In genomic region chr16:67594256-67594915, GRCh38 we compare ENCODE assay signal across 16 cellular contexts. TPM values are rescaled to one million over a fixed set of nuclear protein-coding genes. Genes with fewer than 3 reads are reported as not detected.
DNase-seq lines count a peak whose midpoint lies in the region; ATAC-seq, FAIRE-seq and TF ChIP-seq lines count a peak whose summit lies in the region.
"Had no signal": no experiment of that assay in that cellular context is flagged by ENCODE, and none has a peak within 500 bp of the region (broad histone marks: within the 10 kb centered on the region; RNA-seq: fewer than 3 reads in every experiment).

No MANE protein-coding gene starts in this region.

- no peaks in the 10 kb centered on the region for H3K9me1 ChIP-seq in keratinocyte (ENCODE audit: control insufficient read depth, extremely low read depth, insufficient read depth, low read length)

- peak overlapping the region; percentile 61 for H3K27ac Mint-ChIP-seq in activated naive CD8-positive, alpha-beta T cell
- no peak overlapping the region for H3K27ac Mint-ChIP-seq in activated naive CD8-positive, alpha-beta T cell treated with anti-CD3 and anti-CD28 coated beads for 36 hours
- H3K27ac Mint-ChIP-seq in activated naive CD8-positive, alpha-beta T cell treated with anti-CD3 and anti-CD28 coated beads, Interleukin-2, amount 50 U/mL, for 24 hours, result peak overlapping the region; percentile 44
- peak overlapping the region; percentile 48 for H3K27ac Mint-ChIP-seq in type B pancreatic cell

- no peaks in the 10 kb centered on the region for H3K36me3 Mint-ChIP-seq in activated naive CD8-positive, alpha-beta T cell
- H3K36me3 Mint-ChIP-seq in activated naive CD8-positive, alpha-beta T cell treated with anti-CD3 and anti-CD28 coated beads for 36 hours, result peaks cover 8% of the 10 kb centered on the region
- peaks cover 10% of the 10 kb centered on the region for H3K36me3 Mint-ChIP-seq in activated naive CD8-positive, alpha-beta T cell treated with anti-CD3 and anti-CD28 coated beads, Interleukin-2, amount 50 U/mL, for 24 hours (ENCODE audit: low read depth)
- H3K36me3 Mint-ChIP-seq in type B pancreatic cell, result peaks cover 22% of the 10 kb centered on the region

- peaks cover 61% of the 10 kb centered on the region for H3K79me2 ChIP-seq in keratinocyte (ENCODE audit: control insufficient read depth, insufficient read depth, low read length)

- H4K20me1 ChIP-seq in keratinocyte (ENCODE audit: control insufficient read depth, extremely low read depth, insufficient read depth, low read length), result no peaks in the 10 kb centered on the region

- no peaks in the 10 kb centered on the region for H3K9me3 Mint-ChIP-seq in activated naive CD8-positive, alpha-beta T cell (ENCODE audit: low read depth)
- no peaks in the 10 kb centered on the region for H3K9me3 Mint-ChIP-seq in activated naive CD8-positive, alpha-beta T cell treated with anti-CD3 and anti-CD28 coated beads for 36 hours
- no peaks in the 10 kb centered on the region for H3K9me3 Mint-ChIP-seq in activated naive CD8-positive, alpha-beta T cell treated with anti-CD3 and anti-CD28 coated beads, Interleukin-2, amount 50 U/mL, for 24 hours
- H3K9me3 Mint-ChIP-seq in type B pancreatic cell, result no peaks in the 10 kb centered on the region
- H3K9me3 Mint-ChIP-seq: T-helper 1 cell treated with Interleukin-12 subunit alpha and Interleukin-12 subunit beta and Interleukin-4 antibody, amounts not matched to agents 30 μg/mL and 1 μg/mL, for 36 hours had no signal

- H3K4me3 ChIP-seq in keratinocyte (ENCODE audit: control insufficient read depth in 2 of 3, extremely low read depth in 1 of 3, insufficient read depth in 2 of 3, low read depth in 1 of 3, low read length in 3 of 3), result no peak overlapping the region
- H3K4me3 ChIP-seq: psoas muscle had no signal

- H3K9me3 ChIP-seq in keratinocyte (ENCODE audit: control insufficient read depth, low read depth, low read length), result no peaks in the 10 kb centered on the region
- H3K9me3 ChIP-seq: psoas muscle had no signal

- H3K27ac ChIP-seq in keratinocyte (ENCODE audit: control insufficient read depth, insufficient read depth, low read length) (peak overlapping the region; percentile 5), substantia nigra (ENCODE audit: low read depth, low read length, poor library complexity, severe bottlenecking) (no peak overlapping the region)
- H3K27ac ChIP-seq: psoas muscle had no signal

- ATAC-seq in activated naive CD8-positive, alpha-beta T cell treated with anti-CD3 and anti-CD28 coated beads, Interleukin-2, amount 50 U/mL, for 24 hours, result no peak
- no peak for ATAC-seq in GM21717 (IDR thresholded peaks at IDR 0.05; ENCODE audit: unreplicated experiment)

- H3K4me1 Mint-ChIP-seq in activated naive CD8-positive, alpha-beta T cell (ENCODE audit: low read depth), result peaks cover 41% of the 10 kb centered on the region
- H3K4me1 Mint-ChIP-seq in activated naive CD8-positive, alpha-beta T cell treated with anti-CD3 and anti-CD28 coated beads for 36 hours, result peaks cover 21% of the 10 kb centered on the region
- H3K4me1 Mint-ChIP-seq in activated naive CD8-positive, alpha-beta T cell treated with anti-CD3 and anti-CD28 coated beads, Interleukin-2, amount 50 U/mL, for 24 hours, result peaks cover 18% of the 10 kb centered on the region
- peaks cover 14% of the 10 kb centered on the region for H3K4me1 Mint-ChIP-seq in type B pancreatic cell (ENCODE audit: unreplicated experiment)

- FAIRE-seq in keratinocyte (lab: Jason Lieb, UNC), result peak; percentile 13
- FAIRE-seq: G401.6 had no signal

- H3K27me3 Mint-ChIP-seq in activated naive CD8-positive, alpha-beta T cell, result no peaks in the 10 kb centered on the region
- H3K27me3 Mint-ChIP-seq in activated naive CD8-positive, alpha-beta T cell treated with anti-CD3 and anti-CD28 coated beads for 36 hours, result no peaks in the 10 kb centered on the region
- no peaks in the 10 kb centered on the region for H3K27me3 Mint-ChIP-seq in activated naive CD8-positive, alpha-beta T cell treated with anti-CD3 and anti-CD28 coated beads, Interleukin-2, amount 50 U/mL, for 24 hours
- H3K27me3 Mint-ChIP-seq in type B pancreatic cell, result no peaks in the 10 kb centered on the region

- peaks cover 0 to 2% of the 10 kb centered on the region in 2 experiments for H3K36me3 ChIP-seq in keratinocyte (ENCODE audit: control insufficient read depth in 2 of 2, extremely low read depth in 1 of 2, insufficient read depth in 2 of 2, low read length in 2 of 2)

- H2AFZ ChIP-seq in keratinocyte (ENCODE audit: control insufficient read depth, low read length), result no peak overlapping the region

- dilution Hi-C loops in keratinocyte (cut with MboI; ENCODE audit: extremely low pct_ligation_motif_present, low sequenced_read_pairs), result no loop called here

- no peak for TF ChIP-seq CTCF in keratinocyte (optimal IDR thresholded peaks at IDR 0.05 in 1 of 3, IDR thresholded peaks at IDR 0.05 in 1 of 3, conservative IDR thresholded peaks at IDR 0.05 in 1 of 3; ENCODE audit: extremely low read depth in 1 of 3, insufficient read depth in 2 of 3, low read length in 3 of 3)
- no peak for TF ChIP-seq CTCF in type B pancreatic cell (conservative IDR thresholded peaks at IDR 0.05)

- peak overlapping the region; percentile 24 for H3K4me2 ChIP-seq in keratinocyte (ENCODE audit: control insufficient read depth, extremely low read depth, insufficient read depth, low read depth, low read length)

- no peaks in the 10 kb centered on the region for H3K27me3 ChIP-seq in keratinocyte (ENCODE audit: control insufficient read depth, extremely low read depth, insufficient read depth, low read length)

- DNase-seq in activated naive CD8-positive, alpha-beta T cell treated with anti-CD3 and anti-CD28 coated beads for 36 hours, result no peak
- no peak for DNase-seq in activated naive CD8-positive, alpha-beta T cell treated with anti-CD3 and anti-CD28 coated beads, Interleukin-2, amount 50 U/mL, for 24 hours
- DNase-seq in keratinocyte (ENCODE audit: low read depth, low spot score), result no peak
- DNase-seq in type B pancreatic cell (ENCODE audit: extremely low spot score, unreplicated experiment), result no peak
- DNase-seq in substantia nigra (lab: John Stamatoyannopoulos, UW), result no peak
- DNase-seq in UCSD-AML1 (lab: John Stamatoyannopoulos, UW; ENCODE audit: unreplicated experiment), result no peak
- DNase-seq: amygdala; Calu3; head of caudate nucleus; NCI-H1092; psoas muscle; stimulated activated CD4-positive, alpha-beta T cell treated with anti-CD3 and anti-CD28 coated beads, Interleukin-12 subunit alpha, Interleukin-12 subunit beta, amount 100 ng/mL, for 4 hours had no signal

- H3K4me3 Mint-ChIP-seq in activated naive CD8-positive, alpha-beta T cell, result no peak overlapping the region
- no peak overlapping the region for H3K4me3 Mint-ChIP-seq in activated naive CD8-positive, alpha-beta T cell treated with anti-CD3 and anti-CD28 coated beads for 36 hours
- H3K4me3 Mint-ChIP-seq in activated naive CD8-positive, alpha-beta T cell treated with anti-CD3 and anti-CD28 coated beads, Interleukin-2, amount 50 U/mL, for 24 hours, result no peak overlapping the region
- no peak overlapping the region for H3K4me3 Mint-ChIP-seq in type B pancreatic cell
- H3K4me3 Mint-ChIP-seq: T-helper 1 cell treated with Interleukin-12 subunit alpha and Interleukin-12 subunit beta and Interleukin-4 antibody, amounts not matched to agents 30 μg/mL and 1 μg/mL, for 36 hours had no signal

- no peak overlapping the region for H3K9ac ChIP-seq in keratinocyte (ENCODE audit: control insufficient read depth, extremely low read depth, insufficient read depth, low read length)

- peaks cover 14% of the 10 kb centered on the region for H3K4me1 ChIP-seq in keratinocyte (ENCODE audit: control insufficient read depth, extremely low read depth, insufficient read depth, low read length)

RNA-seq across cellular contexts. Expression of gene CTCF, which starts 32.1 kb away (rescaled TPM):
- 10 to 100 TPM; 55.8 to 55.9 TPM for total RNA-seq in activated naive CD8-positive, alpha-beta T cell treated with anti-CD3 and anti-CD28 coated beads for 36 hours
- polyA plus RNA-seq in keratinocyte, result 15.2 to 31.7 TPM (median 21.4 TPM) in 3 replicates
- polyA plus RNA-seq in keratinocyte (2011; ENCODE audit: low read depth), result 17.6 TPM
- 18.4 and 23.8 TPM in 2 replicates for polyA plus RNA-seq in keratinocyte (2011; cell fraction: cytosol; rRNA removed)
- 26.5 and 30.7 TPM in 2 replicates for polyA plus RNA-seq in keratinocyte (2011; cell fraction: nucleus; rRNA removed)
- 18.4 and 23.9 TPM in 2 replicates for polyA plus RNA-seq in keratinocyte (2012; ENCODE audit: low replicate concordance)
- 19.8 to 29.2 TPM (median 28.2 TPM) in 3 replicates for polyA minus RNA-seq in keratinocyte
- polyA minus RNA-seq in keratinocyte (2011; cell fraction: cytosol; rRNA and poly(A)+ RNA removed), result 14.0 TPM
- 13.1 and 22.4 TPM in 2 replicates for polyA minus RNA-seq in keratinocyte (2011; cell fraction: nucleus; rRNA and poly(A)+ RNA removed)
- 48.4 and 57.8 TPM in 2 replicates for total RNA-seq in type B pancreatic cell (ENCODE audit: low replicate concordance)

RNA-seq across cellular contexts. Expression of gene CARMIL2, which starts 50.6 kb away (rescaled TPM):
- total RNA-seq in activated naive CD8-positive, alpha-beta T cell treated with anti-CD3 and anti-CD28 coated beads for 36 hours, result 100 to 1,000 TPM; 136 to 140 TPM
- 0.06 to 0.12 TPM in 2 of 3 replicates, not detected in the other for polyA plus RNA-seq in keratinocyte
- not detected for polyA plus RNA-seq in keratinocyte (2011; ENCODE audit: low read depth)
- 0.02 and 0.08 TPM in 2 replicates for polyA plus RNA-seq in keratinocyte (2011; cell fraction: cytosol; rRNA removed)
- polyA plus RNA-seq in keratinocyte (2011; cell fraction: nucleus; rRNA removed), result 0.49 and 0.75 TPM in 2 replicates
- polyA plus RNA-seq in keratinocyte (2012; ENCODE audit: low replicate concordance), result 0.10 and 0.14 TPM in 2 replicates
- not detected in 3 replicates for polyA minus RNA-seq in keratinocyte
- not detected for polyA minus RNA-seq in keratinocyte (2011; cell fraction: cytosol; rRNA and poly(A)+ RNA removed)
- polyA minus RNA-seq in keratinocyte (2011; cell fraction: nucleus; rRNA and poly(A)+ RNA removed), result 0.63 and 1.2 TPM in 2 replicates
- total RNA-seq in type B pancreatic cell (ENCODE audit: low replicate concordance), result 2.8 and 3.4 TPM in 2 replicates

Comparison
In these comparisons a context has a peak if more than half of its experiments do, and no peak if none do; other contexts are left out.
1. RNA of gene CARMIL2, which starts 50.6 kb away (total RNA-seq): 136 to 140 TPM in activated naive CD8-positive, alpha-beta T cell treated with anti-CD3 and anti-CD28 coated beads for 36 hours; 2.8 to 3.4 TPM in type B pancreatic cell; every median in the first group is over 10 times any median in the second.